Comparison of ENCODE assay signal across 20 cellular contexts in the genomic region with DNA sequence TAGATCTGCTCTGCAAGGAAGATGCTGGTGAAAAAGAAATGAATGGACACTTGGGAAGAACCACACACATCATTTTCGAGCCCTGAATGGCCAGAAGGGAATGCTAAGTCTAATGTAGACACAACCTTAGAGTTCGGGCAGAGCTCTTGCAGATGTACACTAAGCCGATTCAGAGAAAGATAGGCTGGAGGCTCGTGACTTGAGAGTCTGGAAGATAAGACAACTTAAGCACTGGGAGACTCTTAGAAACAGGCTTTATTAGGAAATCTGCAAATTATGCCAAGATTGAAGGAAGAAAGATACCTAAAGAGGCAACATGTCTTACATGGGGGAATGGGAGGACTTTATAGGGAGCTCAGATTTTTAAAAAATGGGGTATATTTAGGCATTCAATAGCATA. TPM values are rescaled to one million over a fixed set of nuclear protein-coding genes. Genes with fewer than 3 reads are reported as not detected.
DNase-seq lines count a peak whose midpoint lies in the region; ATAC-seq, FAIRE-seq and TF ChIP-seq lines count a peak whose summit lies in the region.
"Had no signal": no experiment of that assay in that cellular context is flagged by ENCODE, and none has a peak within 500 bp of the region (broad histone marks: within the 10 kb centered on the region; RNA-seq: fewer than 3 reads in every experiment).

No MANE protein-coding gene starts in this region.

- H3K4me1 ChIP-seq in PC-9 (replicated peaks; ENCODE audit: insufficient read depth), result peaks cover 32% of the 10 kb centered on the region
- peaks cover 0 to 4% of the 10 kb centered on the region in 2 experiments; a peak in 2 of 5 replicates for H3K4me1 ChIP-seq in K562 (replicated peaks in 1 of 2; ENCODE audit: control insufficient read depth in 2 of 2, insufficient read depth in 2 of 2, low read length in 2 of 2)
- H3K4me1 ChIP-seq in keratinocyte (ENCODE audit: control insufficient read depth, extremely low read depth, insufficient read depth, low read length), result peaks cover 28% of the 10 kb centered on the region
- H3K4me1 ChIP-seq: A549, BE2C had no signal

- TF ChIP-seq POLR2A in K562 (conservative IDR thresholded peaks at IDR 0.05), result no peak

- H3K4me3 ChIP-seq in PC-9 (no peak overlapping the region), K562 (no peak overlapping the region), keratinocyte (ENCODE audit: control insufficient read depth in 2 of 3, extremely low read depth in 1 of 3, insufficient read depth in 2 of 3, low read depth in 1 of 3, low read length in 3 of 3) (no peak overlapping the region)
- H3K4me3 ChIP-seq: A549, GM12878, GM23338 had no signal

- TF ChIP-seq RAD21 in K562 (CRISPR knock-in tag; conservative IDR thresholded peaks at IDR 0.05 in 1 of 2, IDR thresholded peaks at IDR 0.05 in 1 of 2), result no peak

- DNase-seq in HTR-8/SVneo (ENCODE audit: insufficient read length, low spot score) (no peak), PC-9 (no peak), K562 (ENCODE audit: extremely low read depth in 1 of 4, low spot score in 3 of 4) (no peak), keratinocyte (ENCODE audit: low read depth, low spot score) (no peak)
- no peak for DNase-seq in activated effector memory CD4-positive, alpha-beta T cell treated with Interleukin-2 at 50 U/mL for 16 hours
- no peak for DNase-seq in activated CD4-positive, alpha-beta T cell treated with anti-CD3 and anti-CD28 coated beads for 1 hour
- DNase-seq: CD4-positive, alpha-beta memory T cell; DMS79; H9 had no signal

- TF ChIP-seq CTCF in PC-9 (conservative IDR thresholded peaks at IDR 0.05), result no peak
- TF ChIP-seq CTCF in K562 (IDR thresholded peaks at IDR 0.05 in 2 of 3, conservative IDR thresholded peaks at IDR 0.05 in 1 of 3; ENCODE audit: insufficient read depth in 2 of 3, low read depth in 1 of 3, low read length in 3 of 3), result no peak
- no peak for TF ChIP-seq CTCF in keratinocyte (optimal IDR thresholded peaks at IDR 0.05 in 1 of 3, IDR thresholded peaks at IDR 0.05 in 1 of 3, conservative IDR thresholded peaks at IDR 0.05 in 1 of 3; ENCODE audit: extremely low read depth in 1 of 3, insufficient read depth in 2 of 3, low read length in 3 of 3)

- TF ChIP-seq EP300 in K562 (IDR thresholded peaks at IDR 0.05; ENCODE audit: low read length), result no peak

- H3K9ac ChIP-seq in K562 (ENCODE audit: insufficient read depth in 1 of 2, low read depth in 2 of 2, low read length in 2 of 2) (no peak overlapping the region), keratinocyte (ENCODE audit: control insufficient read depth, extremely low read depth, insufficient read depth, low read length) (no peak overlapping the region)

- H3K27me3 ChIP-seq in PC-9 (ENCODE audit: insufficient read depth, low read depth) (no peaks in the 10 kb centered on the region), K562 (ENCODE audit: control insufficient read depth in 2 of 2, insufficient read depth in 2 of 2, low read length in 2 of 2) (no peaks in the 10 kb centered on the region), keratinocyte (ENCODE audit: control insufficient read depth, extremely low read depth, insufficient read depth, low read length) (no peaks in the 10 kb centered on the region)
- H3K27me3 ChIP-seq: BE2C had no signal

- FAIRE-seq in HTR-8/SVneo (lab: Jason Lieb, UNC) (peak; percentile 28), K562 (lab: Jason Lieb, UNC) (no peak), keratinocyte (lab: Jason Lieb, UNC) (peak; percentile 29)
- FAIRE-seq: A549, GM12878, GM18507, HepG2 had no signal

- H3K36me3 ChIP-seq in PC-9 (ENCODE audit: low read depth), result no peaks in the 10 kb centered on the region
- H3K36me3 ChIP-seq in K562 (ENCODE audit: control insufficient read depth, insufficient read depth, low read length), result no peaks in the 10 kb centered on the region
- no peaks in the 10 kb centered on the region for H3K36me3 ChIP-seq in keratinocyte (ENCODE audit: control insufficient read depth in 2 of 2, extremely low read depth in 1 of 2, insufficient read depth in 2 of 2, low read length in 2 of 2)
- H3K36me3 ChIP-seq: BE2C had no signal

- H3K9me3 ChIP-seq in PC-9 (ENCODE audit: insufficient read depth, low read depth), result no peaks in the 10 kb centered on the region
- H3K9me3 ChIP-seq in K562 (replicated peaks; ENCODE audit: control insufficient read depth, insufficient read depth, low read depth, low read length), result no peaks in the 10 kb centered on the region
- H3K9me3 ChIP-seq in keratinocyte (ENCODE audit: control insufficient read depth, low read depth, low read length), result no peaks in the 10 kb centered on the region
- H3K9me3 ChIP-seq: A549, BE2C had no signal

- no peaks in the 10 kb centered on the region for H3K79me2 ChIP-seq in PC-9 (ENCODE audit: low read depth)
- H3K79me2 ChIP-seq in K562 (ENCODE audit: control insufficient read depth, insufficient read depth, low read length), result no peaks in the 10 kb centered on the region
- no peaks in the 10 kb centered on the region for H3K79me2 ChIP-seq in keratinocyte (ENCODE audit: control insufficient read depth, insufficient read depth, low read length)

- H3K9me1 ChIP-seq in K562 (ENCODE audit: control insufficient read depth, insufficient read depth, low read length), result no peaks in the 10 kb centered on the region
- no peaks in the 10 kb centered on the region for H3K9me1 ChIP-seq in keratinocyte (ENCODE audit: control insufficient read depth, extremely low read depth, insufficient read depth, low read length)

- 6% methylated on average over 4 of the region's 4 CpGs for WGBS in K562 (ENCODE audit: insufficient coverage, low coverage, missing lambda C conversion rate)

- H3K27ac ChIP-seq in PC-9, result peak overlapping the region; percentile 43
- H3K27ac ChIP-seq in K562 (ENCODE audit: extremely low read depth, low read depth, low read length), result no peak overlapping the region
- no peak overlapping the region for H3K27ac ChIP-seq in keratinocyte (ENCODE audit: control insufficient read depth, insufficient read depth, low read length)
- H3K27ac ChIP-seq: A549, C4-2B had no signal

- POLR2A ChIA-PET in PC-9 (lab: Charles Lee; ENCODE audit: unreplicated experiment), result interaction anchor here (0.6 to 1.1 kb wide), 2 partner anchors 41 to 54 kb away, joined by 4 to 6 read pairs; no protein-coding TSS in a partner anchor
- POLR2A ChIA-PET in K562 (lab: Yijun Ruan, JAX), result interaction anchor here (0.5 to 0.8 kb wide), 2 partner anchors 12 to 1053 kb away, joined by 4 to 5 read pairs; no protein-coding TSS in a partner anchor

- peaks cover 18% of the 10 kb centered on the region; the same call in 1 of the 2 replicates for H3F3A ChIP-seq in PC-9 (ENCODE audit: insufficient read depth, low read depth)

- intact Hi-C loops in PC-9 (cut with micrococcal nuclease; ENCODE audit: unreplicated experiment), result loop anchor here (1.0 to 5.0 kb wide), 2 partner anchors 15 to 860 kb away; partner anchors contain the start of gene SAMD4A
- intact Hi-C loops in K562 (cut with micrococcal nuclease), result loop anchor here (5.0 to 10.0 kb wide), 2 partner anchors 52 to 325 kb away; no protein-coding TSS in a partner anchor

- H2AFZ ChIP-seq in PC-9, result no peak overlapping the region
- no peak overlapping the region for H2AFZ ChIP-seq in K562 (ENCODE audit: low read depth, low read length)
- H2AFZ ChIP-seq in keratinocyte (ENCODE audit: control insufficient read depth, low read length), result no peak overlapping the region
- H2AFZ ChIP-seq: GM23338 had no signal

- dilution Hi-C loops in keratinocyte (cut with MboI; ENCODE audit: extremely low pct_ligation_motif_present, low sequenced_read_pairs), result no loop called here

- BruUV-seq in PC-9 (replicated peaks; lab: Mats Ljungman, UMichigan), result no TSS peak
- BruUV-seq in K562 (replicated peaks; lab: Mats Ljungman, UMichigan), result no TSS peak

- no peaks in the 10 kb centered on the region for H3K9me2 ChIP-seq in PC-9 (ENCODE audit: insufficient read depth)

- ATAC-seq in K562 (no peak), GM18870 (IDR thresholded peaks at IDR 0.05; ENCODE audit: unreplicated experiment) (no peak)
- ATAC-seq: A549, GM12878, HepG2 had no signal

- in situ Hi-C loops in K562 (cut with MboI), result no loop called here

- H4K20me1 ChIP-seq in PC-9 (ENCODE audit: insufficient read depth), result no peaks in the 10 kb centered on the region
- no peaks in the 10 kb centered on the region for H4K20me1 ChIP-seq in K562 (replicated peaks; ENCODE audit: control insufficient read depth, insufficient read depth, low read length)
- no peaks in the 10 kb centered on the region for H4K20me1 ChIP-seq in keratinocyte (ENCODE audit: control insufficient read depth, extremely low read depth, insufficient read depth, low read length)

- H3K4me2 ChIP-seq in PC-9, result peak overlapping the region; percentile 35
- no peak overlapping the region for H3K4me2 ChIP-seq in K562 (ENCODE audit: insufficient read depth, low read length)
- H3K4me2 ChIP-seq in keratinocyte (ENCODE audit: control insufficient read depth, extremely low read depth, insufficient read depth, low read depth, low read length), result no peak overlapping the region
- H3K4me2 ChIP-seq: A549, GM23338 had no signal

- CTCF ChIA-PET in PC-9 (lab: Charles Lee), result interaction anchor here (0.5 to 1.2 kb wide), 5 partner anchors 9 to 344 kb away, joined by 3 to 17 read pairs (median 7); no protein-coding TSS in a partner anchor
- CTCF ChIA-PET in K562 (lab: Yijun Ruan, JAX; ENCODE audit: low intra/inter-chr PET ratio), result no interaction called here

RNA-seq across cellular contexts. Expression of gene TBPL2, which starts 13.5 kb away (rescaled TPM):
- total RNA-seq in PC-9 (2021), result not detected in 2 replicates
- total RNA-seq in K562 (2011; cell fraction: chromatin; rRNA removed; ENCODE audit: low replicate concordance), result not detected in 2 replicates
- not detected in 2 replicates for total RNA-seq in K562 (2011; cell fraction: nucleolus; rRNA removed)
- total RNA-seq in K562 (2011; cell fraction: nucleoplasm; rRNA removed), result not detected in 2 replicates
- total RNA-seq in K562 (2014; rRNA removed), result not detected in 2 replicates
- total RNA-seq in K562 (2014; rRNA removed; fragmentation: Illumina TruSeq; extraction: Trizol), result not detected in 2 replicates
- total RNA-seq in K562 (2015; rRNA removed; fragmentation: Illumina TruSeq; extraction: Trizol), result not detected in 2 replicates
- not detected in 2 replicates for total RNA-seq in K562 (2021)
- not detected in 2 replicates for polyA plus RNA-seq in K562 (2011; rRNA removed)
- polyA plus RNA-seq in K562 (2011; cell fraction: cytosol; rRNA removed), result not detected in 2 replicates
- polyA plus RNA-seq in K562 (2011; cell fraction: nucleus; rRNA removed), result not detected in 2 replicates
- not detected in 2 replicates for polyA plus RNA-seq in K562 (2012)
- polyA plus RNA-seq in K562 (2014; fragmentation: Illumina TruSeq; extraction: Trizol), result not detected in 2 replicates
- not detected for polyA plus RNA-seq in K562 (2014; fragmentation: Nextera tagmentation; extraction: Ambion mirVana)
- not detected in 2 replicates for polyA plus RNA-seq in K562 (2014; rRNA removed)
- not detected in 2 replicates for polyA minus RNA-seq in K562 (2011; rRNA and poly(A)+ RNA removed)
- polyA minus RNA-seq in K562 (2011; cell fraction: cytosol; rRNA and poly(A)+ RNA removed), result not detected in 2 replicates
- not detected in 2 replicates for polyA minus RNA-seq in K562 (2011; cell fraction: nucleus; rRNA and poly(A)+ RNA removed)
- not detected in 3 replicates for polyA plus RNA-seq in keratinocyte
- polyA plus RNA-seq in keratinocyte (2011; ENCODE audit: low read depth), result not detected
- polyA plus RNA-seq in keratinocyte (2011; cell fraction: cytosol; rRNA removed), result not detected in 2 replicates
- polyA plus RNA-seq in keratinocyte (2011; cell fraction: nucleus; rRNA removed), result not detected in 2 replicates
- polyA plus RNA-seq in keratinocyte (2012; ENCODE audit: low replicate concordance), result not detected in 2 replicates
- not detected in 3 replicates for polyA minus RNA-seq in keratinocyte
- polyA minus RNA-seq in keratinocyte (2011; cell fraction: cytosol; rRNA and poly(A)+ RNA removed), result not detected
- not detected in 2 replicates for polyA minus RNA-seq in keratinocyte (2011; cell fraction: nucleus; rRNA and poly(A)+ RNA removed)
- total RNA-seq: CD4-positive, alpha-beta memory T cell; G401; H9; HepG2; HT1080 had no signal
- polyA plus RNA-seq: A549; AG04450; CD4-positive, alpha-beta memory T cell; GM12878; GM23338; HepG2 had no signal

RNA-seq across cellular contexts. Expression of gene ATG14, which starts 15.3 kb away (rescaled TPM):
- total RNA-seq in PC-9 (2021) (13.6 and 14.6 TPM in 2 replicates), K562 (2014; rRNA removed) (2.8 and 3.8 TPM in 2 replicates), K562 (2014; rRNA removed; fragmentation: Illumina TruSeq; extraction: Trizol) (3.5 and 4.4 TPM in 2 replicates), K562 (2015; rRNA removed; fragmentation: Illumina TruSeq; extraction: Trizol) (3.7 and 3.8 TPM in 2 replicates), K562 (2021) (2.6 and 3.4 TPM in 2 replicates)
- total RNA-seq in K562 (2011; cell fraction: chromatin; rRNA removed; ENCODE audit: low replicate concordance), result 5.2 and 10.8 TPM in 2 replicates
- total RNA-seq in K562 (2011; cell fraction: nucleolus; rRNA removed), result 2.8 and 3.7 TPM in 2 replicates
- 6.0 and 9.4 TPM in 2 replicates for total RNA-seq in K562 (2011; cell fraction: nucleoplasm; rRNA removed)
- polyA plus RNA-seq in K562 (2011; rRNA removed) (3.1 and 4.1 TPM in 2 replicates), K562 (2014; fragmentation: Illumina TruSeq; extraction: Trizol) (3.1 and 3.6 TPM in 2 replicates), K562 (2014; fragmentation: Nextera tagmentation; extraction: Ambion mirVana) (under 1 TPM; 0.55 to 0.99 TPM), K562 (2014; rRNA removed) (2.6 and 4.2 TPM in 2 replicates), keratinocyte (4.4 to 7.0 TPM (median 6.4 TPM) in 3 replicates)
- 1.3 and 2.0 TPM in 2 replicates for polyA plus RNA-seq in K562 (2011; cell fraction: cytosol; rRNA removed)
- polyA plus RNA-seq in K562 (2011; cell fraction: nucleus; rRNA removed), result 6.3 and 6.7 TPM in 2 replicates
- polyA plus RNA-seq in K562 (2012), result 2.1 and 2.2 TPM in 2 replicates
- 4.4 and 4.5 TPM in 2 replicates for polyA minus RNA-seq in K562 (2011; rRNA and poly(A)+ RNA removed)
- 1.7 and 1.9 TPM in 2 replicates for polyA minus RNA-seq in K562 (2011; cell fraction: cytosol; rRNA and poly(A)+ RNA removed)
- 3.0 and 3.3 TPM in 2 replicates for polyA minus RNA-seq in K562 (2011; cell fraction: nucleus; rRNA and poly(A)+ RNA removed)
- 11.1 TPM for polyA plus RNA-seq in keratinocyte (2011; ENCODE audit: low read depth)
- 3.4 and 5.8 TPM in 2 replicates for polyA plus RNA-seq in keratinocyte (2011; cell fraction: cytosol; rRNA removed)
- polyA plus RNA-seq in keratinocyte (2011; cell fraction: nucleus; rRNA removed), result 9.6 and 10.0 TPM in 2 replicates
- polyA plus RNA-seq in keratinocyte (2012; ENCODE audit: low replicate concordance), result 4.2 and 11.9 TPM in 2 replicates
- 2.7 to 9.4 TPM (median 7.6 TPM) in 3 replicates for polyA minus RNA-seq in keratinocyte
- 5.0 TPM for polyA minus RNA-seq in keratinocyte (2011; cell fraction: cytosol; rRNA and poly(A)+ RNA removed)
- polyA minus RNA-seq in keratinocyte (2011; cell fraction: nucleus; rRNA and poly(A)+ RNA removed), result 5.9 and 9.0 TPM in 2 replicates
